In genomic region chr10:79084012-79084971, GRCh38 we compare ENCODE assay signal across 1 cellular context.
TF ChIP-seq lines count a peak whose summit lies in the region.

No MANE protein-coding gene starts in this region.

TF ChIP-seq in HepG2, 621 proteins besides CTCF, POLR2A, EP300 and RAD21 (continued from another document and continues in another):
- TF ChIP-seq AKNA (CRISPR knock-in tag; IDR thresholded peaks at IDR 0.05; ENCODE audit: borderline replicate concordance) (no peak), GATAD1 (CRISPR knock-in tag; IDR thresholded peaks at IDR 0.05) (no peak), MAX (IDR thresholded peaks at IDR 0.05) (peak; percentile 66), SOX6 (IDR thresholded peaks at IDR 0.05) (no peak), SOX6 (CRISPR knock-in tag; IDR thresholded peaks at IDR 0.05) (peak; percentile 86), ZNF770 (CRISPR knock-in tag; IDR thresholded peaks at IDR 0.05) (no peak), ZNF629 (CRISPR knock-in tag; conservative IDR thresholded peaks at IDR 0.05) (0 out of 2 replicates have a peak, but pooled peaks have one; percentile 29), ZMAT3 (CRISPR knock-in tag; conservative IDR thresholded peaks at IDR 0.05) (0 out of 2 replicates have a peak, but pooled peaks have one; percentile 37), SP5 (CRISPR knock-in tag; IDR thresholded peaks at IDR 0.05; ENCODE audit: borderline replicate concordance, low read depth) (peak; percentile 50; the same call in 1 of the 2 replicates), NFE2 (CRISPR knock-in tag; IDR thresholded peaks at IDR 0.05) (no peak), GATAD2A (CRISPR knock-in tag; IDR thresholded peaks at IDR 0.05) (peak; percentile 86), HNF1B (CRISPR knock-in tag; IDR thresholded peaks at IDR 0.05) (0 out of 2 replicates have a peak, but pooled peaks have one; percentile 53), XRCC5 (optimal IDR thresholded peaks at IDR 0.05; ENCODE audit: low read length) (no peak), ZKSCAN5 (CRISPR knock-in tag; IDR thresholded peaks at IDR 0.05) (0 out of 2 replicates have a peak, but pooled peaks have one; percentile 27), NR2F2 (IDR thresholded peaks at IDR 0.05; ENCODE audit: borderline replicate concordance, low read depth) (peak; percentile 89), ZNF142 (CRISPR knock-in tag; IDR thresholded peaks at IDR 0.05) (no peak), ZNF710 (CRISPR knock-in tag; IDR thresholded peaks at IDR 0.05; ENCODE audit: borderline replicate concordance) (peak; percentile 41; the same call in 1 of the 2 replicates), SALL1 (CRISPR knock-in tag; IDR thresholded peaks at IDR 0.05) (peak; percentile 79), MLX (CRISPR knock-in tag; IDR thresholded peaks at IDR 0.05) (0 out of 2 replicates have a peak, but pooled peaks have one; percentile 6), ELF1 (CRISPR knock-in tag; IDR thresholded peaks at IDR 0.05) (peak; percentile 60), ZNF292 (CRISPR knock-in tag; IDR thresholded peaks at IDR 0.05; ENCODE audit: borderline replicate concordance, low read depth) (peak; percentile 36; the same call in 1 of the 2 replicates), CEBPG (CRISPR knock-in tag; IDR thresholded peaks at IDR 0.05) (peak; percentile 93), ZNF335 (CRISPR knock-in tag; IDR thresholded peaks at IDR 0.05) (0 out of 2 replicates have a peak, but pooled peaks have one; percentile 41), FOXK1 (CRISPR knock-in tag; IDR thresholded peaks at IDR 0.05; ENCODE audit: borderline replicate concordance, low read depth) (peak; percentile 60; the same call in 1 of the 2 replicates), REPIN1 (CRISPR knock-in tag; IDR thresholded peaks at IDR 0.05; ENCODE audit: borderline replicate concordance, low read depth) (no peak), POLR2AphosphoS5 (IDR thresholded peaks at IDR 0.05; ENCODE audit: low read depth, low read length) (no peak)
